Comparison of ENCODE assay signal across 34 cellular contexts in genomic region chr18:3124822-3125221, GRCh38.
"Had no signal": no experiment of that assay in that cellular context is flagged by ENCODE, and none has a peak within 500 bp of the region (broad histone marks: within the 10 kb centered on the region; RNA-seq: fewer than 3 reads in every experiment).

No MANE protein-coding gene starts in this region.

- DNase-seq: Karpas-422, Kasumi-1, KG1, MG63, MM.1S, MV-4-11, NCI-H1048, NCI-H1092, NCI-H1092 treated with DMSO at 0.1 percent for 48 hours, NCI-H1105, NCI-H1105 treated with DMSO at 0.1 percent for 48 hours, NCI-H1417, NCI-H1417 treated with DMSO at 0.1 percent for 48 hours, NCI-H1436, NCI-H1436 treated with DMSO at 0.1 percent for 48 hours, NCI-H146, NCI-H1694, NCI-H187, NCI-H187 treated with DMSO at 0.1 percent for 48 hours, NCI-H1930, NCI-H2029, NCI-H2029 treated with DMSO at 0.1 percent for 48 hours, NCI-H2081, NCI-H2081 treated with DMSO at 0.1 percent for 48 hours, NCI-H2107, NCI-H2171, NCI-H2171 treated with DMSO at 0.1 percent for 48 hours, NCI-H2227 treated with DMSO at 0.1 percent for 48 hours, NCI-H226, NCI-H345, NCI-H446, NCI-H446 treated with DMSO at 0.1 percent for 48 hours, NCI-H510A, NCI-H510A treated with DMSO at 0.1 percent for 48 hours had no signal
